ENCODE assay signal across 7 cellular contexts in the genomic region with DNA sequence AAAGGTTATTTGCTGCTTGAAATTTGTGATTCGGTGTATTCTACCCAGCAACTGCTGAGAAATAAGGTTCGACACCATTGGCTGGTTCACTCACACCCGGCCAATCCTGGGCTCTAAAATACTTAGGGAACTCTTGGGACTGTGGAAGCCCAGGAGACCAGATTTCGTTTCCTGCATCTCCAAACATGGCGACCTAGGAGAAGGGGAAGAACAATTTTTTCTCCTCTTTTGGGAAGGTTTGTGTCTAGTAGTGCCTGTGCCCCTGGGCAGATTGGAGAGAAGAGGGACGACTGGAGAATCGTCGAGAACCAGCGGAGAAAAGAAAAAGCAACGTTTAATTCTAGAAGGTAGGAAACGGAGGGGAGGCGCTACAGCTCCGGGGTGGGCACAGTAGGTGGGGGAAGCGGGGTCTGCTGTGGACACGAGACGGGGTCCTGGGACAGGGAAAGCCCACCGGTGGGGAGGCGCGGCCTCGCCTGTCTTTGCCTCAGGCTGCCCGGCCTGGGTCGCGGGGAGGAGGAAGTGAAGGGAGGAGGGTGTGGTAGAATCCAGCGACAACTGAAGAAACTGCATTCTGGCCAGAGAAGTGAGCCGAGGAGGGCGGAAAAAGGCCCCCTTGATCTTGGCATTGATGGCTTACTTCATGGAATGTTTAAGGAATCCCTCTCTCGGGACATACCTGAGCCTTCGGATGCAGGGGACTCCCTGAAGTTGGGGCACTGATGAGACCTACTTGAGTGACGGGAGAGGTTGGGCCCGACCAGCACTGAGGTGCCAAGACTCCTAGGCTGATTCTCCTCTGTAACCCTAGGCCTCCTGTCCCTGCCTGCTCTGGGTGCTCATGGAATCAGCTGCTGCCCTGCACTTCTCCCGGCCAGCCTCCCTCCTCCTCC. TPM values are rescaled to one million over a fixed set of nuclear protein-coding genes. Genes with fewer than 3 reads are reported as not detected.
DNase-seq lines count a peak whose midpoint lies in the region; ATAC-seq, FAIRE-seq and TF ChIP-seq lines count a peak whose summit lies in the region.

TSS of gene BTN2A1 (plus strand) at position 160 of the 893 bp plus-strand sequence. CDS start at position 842, 682 bp downstream.

- peak within 1 kb of the TSS; percentile 86 for H3K4me2 ChIP-seq in GM12878 (ENCODE audit: control insufficient read depth, insufficient read depth)

- no peak for TF ChIP-seq RAD21 in GM12878 (IDR thresholded peaks at IDR 0.05; ENCODE audit: insufficient read depth, low read depth, low read length)

- peak; percentile 94 for DNase-seq in NCI-H2029 (lab: John Stamatoyannopoulos, UW)
- DNase-seq in T-helper 22 cell (ENCODE audit: low read depth): peak; percentile 65
- peak; percentile 70 for DNase-seq in GM12878 (ENCODE audit: low read depth, low spot score)
- DNase-seq in hippocampal formation (lab: John Stamatoyannopoulos, UW): peak; percentile 71 to 96

- peak; percentile 90 for ATAC-seq in GM18508 (IDR thresholded peaks at IDR 0.05; ENCODE audit: insufficient read depth, unreplicated experiment)
- ATAC-seq in HG02981 (IDR thresholded peaks at IDR 0.05; ENCODE audit: unreplicated experiment): peak; percentile 97
- peak; percentile 98 for ATAC-seq in GM12878

- intact Hi-C loops in GM12878 (cut with micrococcal nuclease; ENCODE audit: unreplicated experiment): no loop called here

- H3K79me2 ChIP-seq in GM12878 (ENCODE audit: control insufficient read depth, insufficient read depth, low read length): peaks cover 38% of the 10 kb centered on the region

- peaks cover 5 to 18% of the 10 kb centered on the region in 2 experiments for H3K36me3 ChIP-seq in GM12878 (ENCODE audit: control insufficient read depth in 2 of 2, insufficient read depth in 2 of 2, low read length in 1 of 2)
- H3K36me3 ChIP-seq in rectal smooth muscle tissue (ENCODE audit: control insufficient read depth, insufficient read depth, low read length): peaks cover 7% of the 10 kb centered on the region

- peak; percentile 93 for FAIRE-seq in GM12878 (lab: Jason Lieb, UNC)

- no peaks in the 10 kb centered on the region for H4K20me1 ChIP-seq in GM12878 (ENCODE audit: control insufficient read depth, insufficient read depth)

- TF ChIP-seq CTCF in GM12878 (IDR thresholded peaks at IDR 0.05 in 2 of 3, conservative IDR thresholded peaks at IDR 0.05 in 1 of 3; ENCODE audit: control insufficient read depth in 2 of 3, extremely low read depth in 1 of 3, insufficient read depth in 1 of 3, low read depth in 3 of 3, low read length in 3 of 3): no peak

- TF ChIP-seq POLR2A in GM12878 (IDR thresholded peaks at IDR 0.05; ENCODE audit: low read depth, low read length): peak; percentile 66; the same call in 1 of the 2 replicates

- under 1% methylated on average over 22 of the region's 31 CpGs for WGBS in GM12878 (ENCODE audit: insufficient coverage, insufficient replicate concordance, low lambda C conversion rate, missing lambda C conversion rate)

- in situ Hi-C loops in GM12878 (cut with MboI): no loop called here

- no peaks in the 10 kb centered on the region for H3K27me3 ChIP-seq in GM12878 (replicated peaks in 1 of 2; ENCODE audit: control insufficient read depth in 2 of 2, insufficient read depth in 2 of 2, low read length in 1 of 2)
- no peaks in the 10 kb centered on the region for H3K27me3 ChIP-seq in rectal smooth muscle tissue (ENCODE audit: control insufficient read depth, insufficient read depth, low read length)

- RAD21 ChIA-PET in GM12878 (lab: Charles Lee; ENCODE audit: unreplicated experiment): no interaction called here

- CTCF ChIA-PET in GM12878 (lab: Yijun Ruan, JAX): no interaction called here

- TSS peak; percentile 58 for BruUV-seq in GM12878 (replicated peaks; lab: Mats Ljungman, UMichigan)

- H3K4me1 ChIP-seq in GM12878 (ENCODE audit: control insufficient read depth, insufficient read depth, low read length) (peaks cover 22% of the 10 kb centered on the region), rectal smooth muscle tissue (ENCODE audit: control insufficient read depth, insufficient read depth, low read length) (peaks cover 18% of the 10 kb centered on the region)

- H3K9ac ChIP-seq in GM12878 (ENCODE audit: control insufficient read depth, insufficient read depth, low read length) (peak within 1 kb of the TSS; percentile 99), rectal smooth muscle tissue (ENCODE audit: low read length) (peak within 1 kb of the TSS; percentile 84)

- POLR2A ChIA-PET in GM12878 (lab: Charles Lee): interaction anchor here (0.7 kb wide), 1 partner anchor 16 kb away, joined by 4 read pairs; no protein-coding TSS in a partner anchor

- H3K27ac ChIP-seq in GM12878 (ENCODE audit: control insufficient read depth, insufficient read depth) (peak within 1 kb of the TSS; percentile 97), rectal smooth muscle tissue (ENCODE audit: low read depth, low read length) (peak within 1 kb of the TSS; percentile 94)

- TF ChIP-seq EP300 in GM12878 (IDR thresholded peaks at IDR 0.05; ENCODE audit: borderline replicate concordance in 1 of 2, control insufficient read depth in 1 of 2, low read depth in 2 of 2, low read length in 2 of 2): no peak

- SMC1A ChIA-PET in GM12878 (lab: Charles Lee; ENCODE audit: uncharacterized antibody, unreplicated experiment): interaction anchor here (0.8 to 1.6 kb wide), 4 partner anchors 12 to 116 kb away, joined by 3 to 7 read pairs (median 4); no protein-coding TSS in a partner anchor

- H3K9me3 ChIP-seq in GM12878 (replicated peaks; ENCODE audit: control insufficient read depth, insufficient read depth, low read length): no peaks in the 10 kb centered on the region

- peak within 1 kb of the TSS; percentile 96 for H2AFZ ChIP-seq in GM12878 (ENCODE audit: control insufficient read depth, low read depth, low read length)

- peak within 1 kb of the TSS; percentile 85 for H3K4me3 ChIP-seq in GM12878
- peak within 1 kb of the TSS; percentile 96 for H3K4me3 ChIP-seq in rectal smooth muscle tissue (ENCODE audit: low read length)

TF ChIP-seq in GM12878, 131 proteins besides CTCF, POLR2A, EP300 and RAD21 (continues in another document):
- TF ChIP-seq PAX8 (IDR thresholded peaks at IDR 0.05) (0 out of 2 replicates have a peak, but pooled peaks have one; percentile 29), RFX5 (IDR thresholded peaks at IDR 0.05; ENCODE audit: low read depth, low read length) (peak; percentile 98), CREB1 (IDR thresholded peaks at IDR 0.05; ENCODE audit: low read depth) (peak; percentile 92), BHLHE40 (IDR thresholded peaks at IDR 0.05; ENCODE audit: borderline replicate concordance in 1 of 2, low read depth in 2 of 2, low read length in 1 of 2) (peak; percentile 5 to 54; a peak in 1 of 4 replicates), KDM1A (IDR thresholded peaks at IDR 0.05; ENCODE audit: borderline replicate concordance) (no peak), BACH1 (IDR thresholded peaks at IDR 0.05; ENCODE audit: borderline replicate concordance) (0 out of 2 replicates have a peak, but pooled peaks have one; percentile 9), MEF2B (IDR thresholded peaks at IDR 0.05; ENCODE audit: partially characterized antibody, poor library complexity, severe bottlenecking) (peak; percentile 87), JUNB (IDR thresholded peaks at IDR 0.05) (no peak), NFYA (IDR thresholded peaks at IDR 0.05; ENCODE audit: borderline replicate concordance, low read depth, low read length) (no peak), IKZF2 (IDR thresholded peaks at IDR 0.05) (peak; percentile 77 to 87), PML (IDR thresholded peaks at IDR 0.05; ENCODE audit: low read length) (0 out of 2 replicates have a peak, but pooled peaks have one; percentile 68), MXI1 (IDR thresholded peaks at IDR 0.05; ENCODE audit: low read depth, low read length) (0 out of 2 replicates have a peak, but pooled peaks have one; percentile 37)

RNA-seq across cellular contexts. Expression of gene BTN2A1, which starts in this region (rescaled TPM):
- 38.7 and 39.2 TPM in 2 replicates for total RNA-seq in GM12878 (2013; cell fraction: nucleolus; rRNA removed)
- total RNA-seq in GM12878 (2014; rRNA removed) (7.2 and 8.2 TPM in 2 replicates), GM12878 (2014; rRNA removed; fragmentation: Illumina TruSeq; extraction: Trizol) (13.6 and 14.0 TPM in 2 replicates), GM12878 (2021) (15.6 and 16.7 TPM in 2 replicates)
- polyA plus RNA-seq in GM12878 (2011; ENCODE audit: low read depth): 14.8 TPM
- polyA plus RNA-seq in GM12878 (2011; rRNA removed) (25.5 and 28.0 TPM in 2 replicates), GM12878 (2014; fragmentation: Illumina TruSeq; extraction: Trizol) (18.7 and 20.7 TPM in 2 replicates), GM12878 (2014; fragmentation: Nextera tagmentation; extraction: Ambion mirVana) (10 to 100 TPM; 15.6 to 15.9 TPM), GM12878 (2014; rRNA removed) (16.0 and 16.7 TPM in 2 replicates), GM12878 (2016; fragmentation: Nextera tagmentation; extraction: Ambion mirVana) (10 to 100 TPM; 11.2 to 13.2 TPM)
- 21.4 and 23.1 TPM in 2 replicates for polyA plus RNA-seq in GM12878 (2011; cell fraction: cytosol; rRNA removed)
- polyA plus RNA-seq in GM12878 (2011; cell fraction: nucleus; rRNA removed): 52.3 and 54.4 TPM in 2 replicates
- polyA plus RNA-seq in GM12878 (2012): 17.9 and 19.6 TPM in 2 replicates
- polyA minus RNA-seq in GM12878 (2011; rRNA and poly(A)+ RNA removed): 24.4 and 31.8 TPM in 2 replicates
- polyA minus RNA-seq in GM12878 (2011; cell fraction: cytosol; rRNA and poly(A)+ RNA removed): 7.4 and 9.5 TPM in 2 replicates
- 14.6 and 23.2 TPM in 2 replicates for polyA minus RNA-seq in GM12878 (2011; cell fraction: nucleus; rRNA and poly(A)+ RNA removed)

Comparison
In these comparisons a context has a peak if more than half of its experiments do, and no peak if none do; other contexts are left out.
1. Peak in every context shown above with its lines: DNase-seq, ATAC-seq, H3K4me3 ChIP-seq and H3K27ac ChIP-seq.